Comparison of ENCODE assay signal across 8 cellular contexts in genomic region chr19:10808937-10809655, GRCh38. TPM values are rescaled to one million over a fixed set of nuclear protein-coding genes. Genes with fewer than 3 reads are reported as not detected.
DNase-seq lines count a peak whose midpoint lies in the region; ATAC-seq and TF ChIP-seq lines count a peak whose summit lies in the region.

No MANE protein-coding gene starts in this region.

- peak overlapping the region; percentile 1 for H3K4me3 Mint-ChIP-seq in central memory CD8-positive, alpha-beta T cell

- in situ Hi-C loops in G401 (cut with HindIII; ENCODE audit: low sequenced_read_pairs): no loop called here

- peak overlapping the region; percentile 81 for H3K27ac Mint-ChIP-seq in central memory CD8-positive, alpha-beta T cell (ENCODE audit: low read depth)

- ATAC-seq in central memory CD8-positive, alpha-beta T cell (replicated peaks; ENCODE audit: extremely low read depth, poor library complexity, severe bottlenecking): peak; percentile 54
- ATAC-seq in GM18520 (IDR thresholded peaks at IDR 0.05; ENCODE audit: unreplicated experiment): no peak
- ATAC-seq in GM21515 (IDR thresholded peaks at IDR 0.05; ENCODE audit: unreplicated experiment): no peak
- no peak for ATAC-seq in HG02885 (IDR thresholded peaks at IDR 0.05; ENCODE audit: poor library complexity, unreplicated experiment)

- peak overlapping the region; percentile 76 for H3K27ac ChIP-seq in RWPE1

- H3K9me3 Mint-ChIP-seq in central memory CD8-positive, alpha-beta T cell: no peaks in the 10 kb centered on the region

- DNase-seq in G401 (ENCODE audit: low spot score) (peak; percentile 14), RWPE1 (ENCODE audit: low spot score) (peak; percentile 80), renal cortical epithelial cell (ENCODE audit: low read depth) (peak; percentile 23), epidermal melanocyte (ENCODE audit: insufficient read length, low spot score) (no peak)
- peak in 1 of 2 donors; percentile 31 for DNase-seq in central memory CD8-positive, alpha-beta T cell (ENCODE audit: low spot score in 2 of 2)

- H3K4me1 Mint-ChIP-seq in central memory CD8-positive, alpha-beta T cell: peaks cover 35% of the 10 kb centered on the region

- TF ChIP-seq CTCF in RWPE1 (conservative IDR thresholded peaks at IDR 0.05; ENCODE audit: low read depth): no peak

- H3K36me3 Mint-ChIP-seq in central memory CD8-positive, alpha-beta T cell (ENCODE audit: insufficient read depth): peaks cover 25% of the 10 kb centered on the region

- CTCF ChIA-PET in RWPE1 (lab: Yijun Ruan, JAX): interaction anchor here (0.5 to 1.0 kb wide), 3 partner anchors 9 to 265 kb away, joined by 3 read pairs; no protein-coding TSS in a partner anchor

- H3K27me3 Mint-ChIP-seq in central memory CD8-positive, alpha-beta T cell: no peaks in the 10 kb centered on the region

- POLR2A ChIA-PET in RWPE1 (lab: Yijun Ruan, JAX; ENCODE audit: low non-redundant PET): no interaction called here

RNA-seq across cellular contexts. Expression of gene TMED1, which starts 26.9 kb away (rescaled TPM):
- 62.9 and 74.7 TPM in 2 replicates for total RNA-seq in G401 (2014; rRNA removed; shearing (Covaris generic))
- total RNA-seq in renal cortical epithelial cell: 33.6 and 46.4 TPM in 2 replicates

RNA-seq across cellular contexts. Expression of gene C19orf38, which starts 39.1 kb away (rescaled TPM):
- total RNA-seq in G401 (2014; rRNA removed; shearing (Covaris generic)): not detected in 2 replicates
- total RNA-seq in renal cortical epithelial cell: 0.85 TPM in 1 of 2 replicates, not detected in the other
